ENCODE assay signal across 8 cellular contexts in genomic region chr11:3795131-3796092, GRCh38. TPM values are rescaled to one million over a fixed set of nuclear protein-coding genes. Genes with fewer than 3 reads are reported as not detected.
DNase-seq lines count a peak whose midpoint lies in the region; ATAC-seq and TF ChIP-seq lines count a peak whose summit lies in the region.

No MANE protein-coding gene starts in this region.

- POLR2A ChIA-PET in AG04450 (lab: Yijun Ruan, JAX), result no interaction called here

- H3K27ac ChIP-seq in AG04450 (ENCODE audit: low read depth, low read length), result no peak overlapping the region
- peak overlapping the region; percentile 82 for H3K27ac ChIP-seq in muscle layer of duodenum (ENCODE audit: low read length)

- no peak for ATAC-seq in GM19455 (IDR thresholded peaks at IDR 0.05; ENCODE audit: unreplicated experiment)
- no peak for ATAC-seq in left lobe of liver

- TF ChIP-seq CTCF in AG04450 (IDR thresholded peaks at IDR 0.05; ENCODE audit: low read depth, low read length), result no peak
- TF ChIP-seq CTCF in choroid plexus epithelial cell (conservative IDR thresholded peaks at IDR 0.05; ENCODE audit: low read depth, low read length), result no peak

- H3K27me3 ChIP-seq in AG04450 (ENCODE audit: control insufficient read depth, insufficient read depth, low read length), result no peaks in the 10 kb centered on the region
- H3K27me3 ChIP-seq in muscle layer of duodenum (ENCODE audit: low read depth, low read length), result no peaks in the 10 kb centered on the region

- H3K36me3 ChIP-seq in muscle layer of duodenum (ENCODE audit: control insufficient read depth in 1 of 2, insufficient read depth in 2 of 2, low read length in 2 of 2), result peaks cover 3 to 5% of the 10 kb centered on the region in 2 donors

- H3K4me1 ChIP-seq in muscle layer of duodenum (ENCODE audit: control insufficient read depth in 1 of 2, insufficient read depth in 2 of 2, low read length in 2 of 2), result peaks cover 11 to 25% of the 10 kb centered on the region in 2 donors

- CTCF ChIA-PET in AG04450 (lab: Charles Lee), result interaction anchor here (1.7 to 1.9 kb wide), 2 partner anchors 46 to 59 kb away, joined by 6 to 8 read pairs; partner anchors contain the start of genes RHOG and STIM1

- peak overlapping the region; percentile 98 for H3K4me3 ChIP-seq in AG04450 (ENCODE audit: low read depth, low read length)
- peak overlapping the region; percentile 99 for H3K4me3 ChIP-seq in Jurkat, Clone E6-1 (ENCODE audit: low read length)
- H3K4me3 ChIP-seq in choroid plexus epithelial cell (ENCODE audit: low read depth, low read length), result peak overlapping the region; percentile 91
- H3K4me3 ChIP-seq in muscle layer of duodenum (ENCODE audit: low read depth in 1 of 2, low read length in 2 of 2), result peak overlapping the region; percentile 76 to 86

- no peak for DNase-seq in AG04450 (ENCODE audit: low read depth, low spot score)
- DNase-seq in Jurkat, Clone E6-1 (ENCODE audit: low read depth, low spot score), result no peak
- DNase-seq in choroid plexus epithelial cell (ENCODE audit: low read depth), result no peak
- no peak for DNase-seq in NCI-H146 treated with DMSO at 0.1 percent for 48 hours (lab: John Stamatoyannopoulos, UW; ENCODE audit: unreplicated experiment)
- no peak for DNase-seq in COLO668 (lab: John Stamatoyannopoulos, UW; ENCODE audit: unreplicated experiment)
- no peak for DNase-seq in left lobe of liver (ENCODE audit: low spot score)

- H3K9me3 ChIP-seq in AG04450 (ENCODE audit: control insufficient read depth, insufficient read depth, low read length), result no peaks in the 10 kb centered on the region; the same call in 1 of the 2 replicates
- H3K9me3 ChIP-seq in muscle layer of duodenum (ENCODE audit: control insufficient read depth in 1 of 2, low read length in 2 of 2), result no peaks in the 10 kb centered on the region

RNA-seq across cellular contexts. Expression of gene NUP98, which starts 1.9 kb away (rescaled TPM):
- polyA plus RNA-seq in AG04450 (2011; rRNA removed), result 90.7 and 101 TPM in 2 replicates
- 243 and 306 TPM in 2 replicates for polyA minus RNA-seq in AG04450 (2011; rRNA and poly(A)+ RNA removed)
- polyA plus RNA-seq in Jurkat, Clone E6-1 (2012; ENCODE audit: insufficient read depth, insufficient read length), result 66.3 TPM
- total RNA-seq in left lobe of liver, result 24.7 TPM

RNA-seq across cellular contexts. Expression of gene PGAP2, which starts 12.9 kb away (rescaled TPM):
- 20.8 and 26.3 TPM in 2 replicates for polyA plus RNA-seq in AG04450 (2011; rRNA removed)
- 20.9 and 24.8 TPM in 2 replicates for polyA minus RNA-seq in AG04450 (2011; rRNA and poly(A)+ RNA removed)
- polyA plus RNA-seq in Jurkat, Clone E6-1 (2012; ENCODE audit: insufficient read depth, insufficient read length), result 51.2 TPM
- 20.8 TPM for total RNA-seq in left lobe of liver

RNA-seq across cellular contexts. Expression of gene RHOG, which starts 45.3 kb away (rescaled TPM):
- polyA plus RNA-seq in AG04450 (2011; rRNA removed), result 40.3 and 64.6 TPM in 2 replicates
- 74.9 and 104 TPM in 2 replicates for polyA minus RNA-seq in AG04450 (2011; rRNA and poly(A)+ RNA removed)
- polyA plus RNA-seq in Jurkat, Clone E6-1 (2012; ENCODE audit: insufficient read depth, insufficient read length), result 151 TPM
- 15.5 TPM for total RNA-seq in left lobe of liver
